1 cellular context compared by ENCODE assay signal in genomic region chr5:80204808-80205614, GRCh38.
TF ChIP-seq lines count a peak whose summit lies in the region.

No MANE protein-coding gene starts in this region.

TF ChIP-seq in HepG2, 621 proteins besides CTCF, POLR2A, EP300 and RAD21 (continued from another document and continues in another):
- TF ChIP-seq HNF1A (IDR thresholded peaks at IDR 0.05; ENCODE audit: low read depth): peak; percentile 75
- peak; percentile 80; the same call in 1 of the 2 replicates for TF ChIP-seq HNF1A (CRISPR knock-in tag; IDR thresholded peaks at IDR 0.05; ENCODE audit: borderline replicate concordance)
- TF ChIP-seq ZNF609 (CRISPR knock-in tag; IDR thresholded peaks at IDR 0.05; ENCODE audit: borderline replicate concordance): peak; percentile 94
- TF ChIP-seq ZBTB7B (CRISPR knock-in tag; IDR thresholded peaks at IDR 0.05): peak; percentile 93
- TF ChIP-seq ZNF264 (CRISPR knock-in tag; IDR thresholded peaks at IDR 0.05): no peak
- peak; percentile 86 for TF ChIP-seq SOX5 (CRISPR knock-in tag; IDR thresholded peaks at IDR 0.05; ENCODE audit: borderline replicate concordance)
- TF ChIP-seq MTF1 (CRISPR knock-in tag; IDR thresholded peaks at IDR 0.05): no peak
- TF ChIP-seq ZSCAN12 (CRISPR knock-in tag; IDR thresholded peaks at IDR 0.05): no peak
- no peak for TF ChIP-seq IKZF4 (CRISPR knock-in tag; IDR thresholded peaks at IDR 0.05; ENCODE audit: borderline replicate concordance, low read depth, not compliant biosample characterization)
- no peak for TF ChIP-seq KIAA2018 (CRISPR knock-in tag; IDR thresholded peaks at IDR 0.05; ENCODE audit: borderline replicate concordance)
- peak; percentile 91; the same call in 1 of the 2 replicates for TF ChIP-seq FOXJ3 (CRISPR knock-in tag; IDR thresholded peaks at IDR 0.05; ENCODE audit: borderline replicate concordance)
- TF ChIP-seq JDP2 (CRISPR knock-in tag; IDR thresholded peaks at IDR 0.05; ENCODE audit: borderline replicate concordance): no peak
- peak; percentile 12; the same call in 1 of the 2 replicates for TF ChIP-seq ZNF142 (CRISPR knock-in tag; IDR thresholded peaks at IDR 0.05)
- TF ChIP-seq ZNF704 (CRISPR knock-in tag; IDR thresholded peaks at IDR 0.05; ENCODE audit: borderline replicate concordance): no peak; the same call in 1 of the 2 replicates
- no peak for TF ChIP-seq GRHL1 (CRISPR knock-in tag; conservative IDR thresholded peaks at IDR 0.05)
- no peak for TF ChIP-seq ZNF841 (CRISPR knock-in tag; IDR thresholded peaks at IDR 0.05; ENCODE audit: borderline replicate concordance)
- TF ChIP-seq DR1 (CRISPR knock-in tag; IDR thresholded peaks at IDR 0.05): no peak
- no peak for TF ChIP-seq NFATC3 (CRISPR knock-in tag; IDR thresholded peaks at IDR 0.05)
- peak; percentile 76; the same call in 1 of the 2 replicates for TF ChIP-seq SIX1 (CRISPR knock-in tag; IDR thresholded peaks at IDR 0.05; ENCODE audit: borderline replicate concordance)
- no peak for TF ChIP-seq ZUFSP (CRISPR knock-in tag; IDR thresholded peaks at IDR 0.05; ENCODE audit: borderline replicate concordance)
